Comparison of ENCODE assay signal across 8 cellular contexts in the genomic region with DNA sequence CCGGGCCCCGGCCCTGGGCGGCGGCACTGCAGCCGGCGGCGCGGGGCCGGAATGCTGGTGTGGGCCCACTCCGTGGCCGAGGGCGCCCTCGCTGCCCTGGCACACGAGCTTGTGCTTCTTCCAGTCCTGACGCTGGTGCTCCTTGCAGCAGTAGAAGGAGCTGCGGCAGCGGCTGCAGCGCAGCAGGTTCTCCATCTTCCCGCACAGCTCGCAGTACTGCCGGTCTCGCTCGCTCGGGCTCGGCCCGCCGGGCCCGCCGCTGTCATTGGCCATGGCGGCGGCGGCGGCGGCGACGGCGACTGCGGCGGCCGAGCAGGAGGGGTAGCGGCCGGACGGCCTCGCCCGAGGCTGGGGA. TPM values are rescaled to one million over a fixed set of nuclear protein-coding genes. Genes with fewer than 3 reads are reported as not detected.
A peak's percentile ranks its signal among the peaks of the same experiment; 100 is the strongest.
DNase-seq lines count a peak whose midpoint lies in the region; ATAC-seq, FAIRE-seq and TF ChIP-seq lines count a peak whose summit lies in the region.

No MANE protein-coding gene starts in this region.

- H3K4me3 ChIP-seq in GM23248 = peak overlapping the region; percentile 87

- peaks cover 28% of the 10 kb centered on the region for H3K4me1 ChIP-seq in GM23248 (ENCODE audit: insufficient read depth)
- peaks cover 21% of the 10 kb centered on the region for H3K4me1 ChIP-seq in foreskin keratinocyte

- FAIRE-seq in RCC 7860 (lab: Jason Lieb, UNC) = no peak

- in situ Hi-C loops in GM23248 (cut with MboI) = no loop called here

- DNase-seq in NCI-H2171 treated with DMSO at 0.1 percent for 48 hours (lab: John Stamatoyannopoulos, UW) (peak; percentile 41), NCI-H2171 (lab: John Stamatoyannopoulos, UW) (no peak), GM23248 (peak; percentile 74), MV-4-11 (lab: John Stamatoyannopoulos, UW) (peak; percentile 14), foreskin keratinocyte (peak in 1 of 2 donors; percentile 38), omental fat pad (ENCODE audit: low spot score) (no peak), RCC 7860 (ENCODE audit: low spot score) (no peak)
- DNase-seq in activated T-helper 1 cell treated with anti-CD3 and anti-CD28 coated beads, Interleukin-2, amount 50 U/mL, for 16 hours (ENCODE audit: low read depth in 1 of 2, low spot score in 1 of 2) = peak; percentile 5 to 23

- H3F3A ChIP-seq in GM23248 (ENCODE audit: insufficient read depth) = peaks cover 18% of the 10 kb centered on the region; the same call in 1 of the 2 replicates

- H3K27me3 ChIP-seq in GM23248 (replicated peaks; ENCODE audit: insufficient read depth) (no peaks in the 10 kb centered on the region), foreskin keratinocyte (no peaks in the 10 kb centered on the region)

- peak overlapping the region; percentile 92 for H3K4me2 ChIP-seq in GM23248 (ENCODE audit: unreplicated experiment)

- TF ChIP-seq CTCF in foreskin keratinocyte (conservative IDR thresholded peaks at IDR 0.05) (no peak), omental fat pad (IDR thresholded peaks at IDR 0.05) (no peak)

- WGBS in GM23248 (ENCODE audit: low coverage in 1 of 2, low lambda C conversion rate in 2 of 2, missing lambda C conversion rate in 2 of 2), 2 experiments = 1% methylated on average over 39 to 45 of the region's 45 CpGs

- peak; percentile 38 for ATAC-seq in foreskin keratinocyte
- ATAC-seq in omental fat pad (ENCODE audit: low FRiP score) = peak; percentile 54

- H3K36me3 ChIP-seq in GM23248 (ENCODE audit: low read depth) = 0 out of 2 replicates have a peak, but pooled peaks cover 2% of the 10 kb centered on the region

- peaks cover 36% of the 10 kb centered on the region for H4K20me1 ChIP-seq in GM23248 (ENCODE audit: insufficient read depth)

- H3K27ac ChIP-seq in GM23248 = peak overlapping the region; percentile 67
- no peak overlapping the region for H3K27ac ChIP-seq in foreskin keratinocyte

- peak overlapping the region; percentile 83 for H3K9ac ChIP-seq in GM23248

- H2AFZ ChIP-seq in GM23248 = peak overlapping the region; percentile 30

- H3K79me2 ChIP-seq in GM23248 (ENCODE audit: insufficient read depth) = peaks cover 47% of the 10 kb centered on the region

- H3K9me3 ChIP-seq in GM23248 (ENCODE audit: low read depth) = no peaks in the 10 kb centered on the region

- no peaks in the 10 kb centered on the region for H3K9me2 ChIP-seq in GM23248 (ENCODE audit: insufficient read depth)

RNA-seq across cellular contexts. Expression of a gene that starts 0.5 kb away (rescaled TPM):
- total RNA-seq in GM23248 (2014; rRNA removed; shearing (Covaris generic)) = 45.4 and 51.8 TPM in 2 replicates
- 17.6 and 17.7 TPM in 2 replicates for polyA plus RNA-seq in GM23248 (2016; fragmentation: Nextera tagmentation; extraction: Ambion mirVana)
- total RNA-seq in foreskin keratinocyte = 18.6 and 19.5 TPM in 2 replicates
- polyA plus RNA-seq in foreskin keratinocyte = 4.0 and 4.4 TPM in 2 replicates
- total RNA-seq in omental fat pad = 10 to 100 TPM; 24.6 to 48.2 (median 37.2) TPM

Comparison
In these comparisons a context has a peak if more than half of its experiments do, and no peak if none do; other contexts are left out.
1. DNase-seq: peak in NCI-H2171 treated with DMSO at 0.1 percent for 48 hours (single experiment), GM23248 (single experiment), MV-4-11 (single experiment) and activated T-helper 1 cell treated with anti-CD3 and anti-CD28 coated beads, Interleukin-2, amount 50 U/mL, for 16 hours (2 of 2); none in NCI-H2171 (single experiment), omental fat pad (single experiment) and RCC 7860 (single experiment).